25 cellular contexts compared by ENCODE assay signal in genomic region chr2:39621596-39621995, GRCh38. TPM values are rescaled to one million over a fixed set of nuclear protein-coding genes. Genes with fewer than 3 reads are reported as not detected.
"Had no signal": no experiment of that assay in that cellular context is flagged by ENCODE, and none has a peak within 500 bp of the region (broad histone marks: within the 10 kb centered on the region; RNA-seq: fewer than 3 reads in every experiment).

No MANE protein-coding gene starts in this region.

- H3K4me2 ChIP-seq: KMS-11 had no signal

- H3K27me3 ChIP-seq: SJSA1 had no signal

- ATAC-seq: HepG2, T-cell had no signal

- H3K4me3 ChIP-seq: SJSA1, SK-N-MC had no signal

- DNase-seq: IMR-90, Kasumi-1, MM.1S, NCI-H1092 treated with DMSO at 0.1 percent for 48 hours, NCI-H1436, NCI-H187, NCI-H2029, NCI-H2081 treated with DMSO at 0.1 percent for 48 hours, NCI-H2171 treated with DMSO at 0.1 percent for 48 hours, NCI-H2227 treated with DMSO at 0.1 percent for 48 hours, NCI-H524, NCI-H526 treated with DMSO at 0.1 percent for 48 hours, NCI-H748 treated with DMSO at 0.1 percent for 48 hours, Right ventricle myocardium superior, RPMI8226, SIG-M5, SW 1271, T-cell had no signal

- FAIRE-seq: HepG2, RCC 7860 had no signal

- H3K36me3 ChIP-seq: SJSA1 had no signal

- H3K27ac ChIP-seq: KMS-11, SJSA1, SK-N-MC had no signal

- H3K9ac ChIP-seq: KMS-11 had no signal

- H3K9me3 ChIP-seq: SJSA1 had no signal

RNA-seq across cellular contexts. Expression of gene TMEM178A, which starts 44.1 kb away (rescaled TPM):
- total RNA-seq: HT1080, NCI-H460 had no signal
